10 cellular contexts compared by ENCODE assay signal in the genomic region with DNA sequence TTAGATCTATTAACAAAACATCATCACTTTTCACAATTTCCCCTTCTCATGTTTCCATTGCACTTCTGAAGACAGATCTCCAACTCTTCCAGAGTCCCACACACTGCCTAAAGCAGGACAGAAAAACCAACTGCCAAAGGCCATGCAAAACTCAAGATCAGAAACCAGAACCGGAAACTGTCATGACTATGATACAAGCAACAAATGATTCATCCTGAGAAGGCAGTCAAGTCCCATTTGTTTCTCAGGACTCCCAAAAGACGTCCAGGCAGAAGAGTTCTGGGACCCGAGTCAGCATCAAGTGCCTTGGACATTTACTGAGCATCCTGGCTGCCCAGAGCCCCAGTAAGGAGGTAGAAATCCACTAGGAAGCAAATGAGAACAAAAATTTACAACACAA. TPM values are rescaled to one million over a fixed set of nuclear protein-coding genes. Genes with fewer than 3 reads are reported as not detected.
DNase-seq lines count a peak whose midpoint lies in the region; ATAC-seq, FAIRE-seq and TF ChIP-seq lines count a peak whose summit lies in the region.
"Had no signal": no experiment of that assay in that cellular context is flagged by ENCODE, and none has a peak within 500 bp of the region (broad histone marks: within the 10 kb centered on the region; RNA-seq: fewer than 3 reads in every experiment).

No MANE protein-coding gene starts in this region.

- no peak overlapping the region for H3K27ac ChIP-seq in tibial nerve

- DNase-seq in GM13976 (ENCODE audit: low spot score) (peak; percentile 59), MV-4-11 (lab: John Stamatoyannopoulos, UW) (peak; percentile 64), fibroblast of mammary gland (ENCODE audit: low read depth) (peak; percentile 69), urothelium cell line (ENCODE audit: low spot score) (no peak), nucleus accumbens (lab: John Stamatoyannopoulos, UW) (no peak), tibial nerve (ENCODE audit: low spot score in 2 of 2) (no peak)
- DNase-seq: activated CD8-positive, alpha-beta memory T cell treated with anti-CD3 and anti-CD28 coated beads, Interleukin-2, amount 50 U/mL, for 48 hours; Karpas-422 had no signal

- WGBS in tibial nerve, 2 donors: 84 to 88% methylated on average over 3 of the region's 3 CpGs

- TF ChIP-seq EP300 in tibial nerve (IDR thresholded peaks at IDR 0.05): no peak

- TF ChIP-seq POLR2A in tibial nerve (IDR thresholded peaks at IDR 0.05): no peak

- no peaks in the 10 kb centered on the region for H3K9me3 ChIP-seq in tibial nerve

- no peaks in the 10 kb centered on the region for H3K4me1 ChIP-seq in tibial nerve

- peaks cover 0 to 25% (median 0%) of the 10 kb centered on the region in 3 donors for H3K36me3 ChIP-seq in tibial nerve

- no peaks in the 10 kb centered on the region for H3K27me3 ChIP-seq in tibial nerve

- TF ChIP-seq CTCF in GM13976 (IDR thresholded peaks at IDR 0.05; ENCODE audit: borderline replicate concordance, control extremely low read depth, extremely low read depth, insufficient read depth, missing control alignments) (no peak), fibroblast of mammary gland (conservative IDR thresholded peaks at IDR 0.05; ENCODE audit: control insufficient read depth, insufficient read depth, low read depth, low read length) (no peak), tibial nerve (IDR thresholded peaks at IDR 0.05) (no peak)

- in situ Hi-C loops in GM13976 (cut with MboI; ENCODE audit: low sequenced_read_pairs, unreplicated experiment): no loop called here

- FAIRE-seq in urothelium cell line (lab: Jason Lieb, UNC): no peak

- ATAC-seq in GM21447 (IDR thresholded peaks at IDR 0.05; ENCODE audit: unreplicated experiment) (peak; percentile 61), GM21515 (IDR thresholded peaks at IDR 0.05; ENCODE audit: unreplicated experiment) (no peak)

- H3K4me3 ChIP-seq in fibroblast of mammary gland (ENCODE audit: control insufficient read depth, low read depth, low read length) (no peak overlapping the region), tibial nerve (no peak overlapping the region)

RNA-seq across cellular contexts. Expression of gene ERN1, which starts 38.8 kb away (rescaled TPM):
- total RNA-seq in tibial nerve: 10 to 100 TPM in 3 of 4 donors, 1 to 10 TPM in 1; 8.7 to 17.7 (median 13.5) TPM

Comparison
In these comparisons a context has a peak if more than half of its experiments do, and no peak if none do; other contexts are left out.
1. DNase-seq: peak in GM13976 (single experiment), MV-4-11 (single experiment) and fibroblast of mammary gland (single experiment); none in urothelium cell line (single experiment), nucleus accumbens (0 of 56) and tibial nerve (0 of 2).